ENCODE assay signal across 9 cellular contexts in genomic region chr15:49421991-49422390, GRCh38. TPM values are rescaled to one million over a fixed set of nuclear protein-coding genes. Genes with fewer than 3 reads are reported as not detected.
DNase-seq lines count a peak whose midpoint lies in the region; ATAC-seq and TF ChIP-seq lines count a peak whose summit lies in the region.
"Had no signal": no experiment of that assay in that cellular context is flagged by ENCODE, and none has a peak within 500 bp of the region (broad histone marks: within the 10 kb centered on the region; RNA-seq: fewer than 3 reads in every experiment).

No MANE protein-coding gene starts in this region.

- H3K4me3 Mint-ChIP-seq in CD8-positive, alpha-beta memory T cell = peak overlapping the region in 5 of 7 donors; percentile 2 to 80 (median 53)
- H3K4me3 Mint-ChIP-seq in activated T-cell treated with anti-CD3 and anti-CD28 coated beads, Interleukin-2, amount 50 U/mL, for 72 hours = peak overlapping the region in 1 of 2 donors; percentile 29
- H3K4me3 Mint-ChIP-seq: stimulated activated naive CD8-positive, alpha-beta T cell treated with anti-CD3 and anti-CD28 coated beads, Interleukin-15, Interleukin-2, amounts not matched to agents 100 ng/mL and 50 ng/mL, for 24 hours had no signal

- H3K36me3 ChIP-seq in CD8-positive, alpha-beta memory T cell (ENCODE audit: insufficient read depth, low read length) = no peaks in the 10 kb centered on the region
- no peaks in the 10 kb centered on the region for H3K36me3 ChIP-seq in parathyroid adenoma (ENCODE audit: control insufficient read depth, insufficient read depth, low read length)

- DNase-seq in CD8-positive, alpha-beta memory T cell = peak in 3 of 5 donors; percentile 43 to 52 (median 43)
- DNase-seq in NCI-H460 (ENCODE audit: extremely low read depth, low read depth) (peak; percentile 13), globus pallidus (ENCODE audit: low spot score) (peak; percentile 74), NCI-H226 (no peak)
- DNase-seq in activated T-cell treated with anti-CD3 and anti-CD28 coated beads, Interleukin-2, amount 50 U/mL, for 72 hours = peak; percentile 22 to 39
- no peak for DNase-seq in activated CD4-positive, CD25-positive, alpha-beta regulatory T cell treated with anti-CD3 and anti-CD28 coated beads, Interleukin-2, amount 50 U/mL, for 72 hours

- H3K4me1 ChIP-seq in CD8-positive, alpha-beta memory T cell (ENCODE audit: insufficient read depth, low read length) = no peaks in the 10 kb centered on the region
- H3K4me1 ChIP-seq in parathyroid adenoma = no peaks in the 10 kb centered on the region

- H2AFZ ChIP-seq in parathyroid adenoma = no peak overlapping the region

- peak; percentile 49 for ATAC-seq in GM21576 (IDR thresholded peaks at IDR 0.05; ENCODE audit: unreplicated experiment)
- peak in 1 of 2 donors; percentile 59 for ATAC-seq in activated T-cell treated with anti-CD3 and anti-CD28 coated beads, Interleukin-2, amount 50 U/mL, for 72 hours (replicated peaks in 1 of 2)

- CTCF ChIA-PET in CD8-positive, alpha-beta memory T cell (lab: Charles Lee) = interaction anchor here (0.7 to 3.8 kb wide), 8 partner anchors 9 to 897 kb away, joined by 3 to 38 read pairs (median 4); partner anchors contain the start of gene EID1

- peaks cover 0 to 5% of the 10 kb centered on the region in 2 donors for H3K27me3 Mint-ChIP-seq in CD8-positive, alpha-beta memory T cell
- peaks cover 5% of the 10 kb centered on the region for H3K27me3 Mint-ChIP-seq in activated T-cell treated with anti-CD3 and anti-CD28 coated beads, Interleukin-2, amount 50 U/mL, for 72 hours (ENCODE audit: low read depth)
- H3K27me3 Mint-ChIP-seq: stimulated activated naive CD8-positive, alpha-beta T cell treated with anti-CD3 and anti-CD28 coated beads, Interleukin-15, Interleukin-2, amounts not matched to agents 100 ng/mL and 50 ng/mL, for 24 hours had no signal

- H3K27ac ChIP-seq in CD8-positive, alpha-beta memory T cell (ENCODE audit: low read depth, low read length) = no peak overlapping the region
- no peak overlapping the region for H3K27ac ChIP-seq in parathyroid adenoma

- H3K9me3 Mint-ChIP-seq in CD8-positive, alpha-beta memory T cell = no peaks in the 10 kb centered on the region
- H3K9me3 Mint-ChIP-seq in activated T-cell treated with anti-CD3 and anti-CD28 coated beads, Interleukin-2, amount 50 U/mL, for 72 hours = no peaks in the 10 kb centered on the region
- H3K9me3 Mint-ChIP-seq: stimulated activated naive CD8-positive, alpha-beta T cell treated with anti-CD3 and anti-CD28 coated beads, Interleukin-15, Interleukin-2, amounts not matched to agents 100 ng/mL and 50 ng/mL, for 24 hours had no signal

- peak overlapping the region in 4 of 8 donors; percentile 0 to 84 (median 4) for H3K27ac Mint-ChIP-seq in CD8-positive, alpha-beta memory T cell
- H3K27ac Mint-ChIP-seq in activated T-cell treated with anti-CD3 and anti-CD28 coated beads, Interleukin-2, amount 50 U/mL, for 72 hours = peak overlapping the region; percentile 3
- H3K27ac Mint-ChIP-seq: stimulated activated naive CD8-positive, alpha-beta T cell treated with anti-CD3 and anti-CD28 coated beads, Interleukin-15, Interleukin-2, amounts not matched to agents 100 ng/mL and 50 ng/mL, for 24 hours had no signal

- H3K36me3 Mint-ChIP-seq in CD8-positive, alpha-beta memory T cell = peaks cover 0 to 1% (median 0%) of the 10 kb centered on the region in 3 donors
- no peaks in the 10 kb centered on the region for H3K36me3 Mint-ChIP-seq in activated T-cell treated with anti-CD3 and anti-CD28 coated beads, Interleukin-2, amount 50 U/mL, for 72 hours (ENCODE audit: insufficient read depth in 2 of 2)

- no peaks in the 10 kb centered on the region for H3K9me3 ChIP-seq in CD8-positive, alpha-beta memory T cell (ENCODE audit: low read length)
- H3K9me3 ChIP-seq in parathyroid adenoma (ENCODE audit: control insufficient read depth, low read length) = no peaks in the 10 kb centered on the region

- peaks cover 0 to 8% (median 5%) of the 10 kb centered on the region in 3 donors for H3K4me1 Mint-ChIP-seq in CD8-positive, alpha-beta memory T cell
- no peaks in the 10 kb centered on the region for H3K4me1 Mint-ChIP-seq in activated T-cell treated with anti-CD3 and anti-CD28 coated beads, Interleukin-2, amount 50 U/mL, for 72 hours (ENCODE audit: low read depth)

- no peak overlapping the region for H3K9ac ChIP-seq in parathyroid adenoma

- H3K79me2 ChIP-seq in parathyroid adenoma = no peaks in the 10 kb centered on the region

- H3K4me3 ChIP-seq in CD8-positive, alpha-beta memory T cell (ENCODE audit: low read length) = no peak overlapping the region
- no peak overlapping the region for H3K4me3 ChIP-seq in parathyroid adenoma (ENCODE audit: low read depth, low read length)

- peak; percentile 69 for TF ChIP-seq CTCF in parathyroid adenoma (IDR thresholded peaks at IDR 0.05)

- no peaks in the 10 kb centered on the region for H3K27me3 ChIP-seq in CD8-positive, alpha-beta memory T cell (ENCODE audit: insufficient read depth, low read length, poor library complexity, severe bottlenecking)
- no peaks in the 10 kb centered on the region for H3K27me3 ChIP-seq in parathyroid adenoma (ENCODE audit: control insufficient read depth, insufficient read depth, low read length)

- no peak overlapping the region for H3K4me2 ChIP-seq in parathyroid adenoma (ENCODE audit: low read length)

- POLR2A ChIA-PET in CD8-positive, alpha-beta memory T cell (lab: Charles Lee) = no interaction called here

RNA-seq across cellular contexts. Expression of gene FGF7, which starts 1.1 kb away (rescaled TPM):
- total RNA-seq in CD8-positive, alpha-beta memory T cell = not detected
- polyA plus RNA-seq in CD8-positive, alpha-beta memory T cell = not detected
- 0.20 and 1.1 TPM in 2 replicates for total RNA-seq in NCI-H460 (2014; rRNA removed; shearing (Covaris generic))
- polyA plus RNA-seq in NCI-H460 (2014; cell fraction: nucleus; rRNA removed) = 6.4 TPM in 1 of 2 replicates, not detected in the other
- total RNA-seq in activated T-cell treated with anti-CD3 and anti-CD28 coated beads, Interleukin-2, amount 50 U/mL, for 72 hours = not detected

Comparison
In these comparisons a context has a peak if more than half of its experiments do, and no peak if none do; other contexts are left out.
1. DNase-seq: peak in CD8-positive, alpha-beta memory T cell (3 of 5), NCI-H460 (single experiment), activated T-cell treated with anti-CD3 and anti-CD28 coated beads, Interleukin-2, amount 50 U/mL, for 72 hours (2 of 2) and globus pallidus (single experiment); none in NCI-H226 (single experiment) and activated CD4-positive, CD25-positive, alpha-beta regulatory T cell treated with anti-CD3 and anti-CD28 coated beads, Interleukin-2, amount 50 U/mL, for 72 hours (single experiment).